8 cellular contexts compared by ENCODE assay signal in genomic region chr1:167219646-167220536, GRCh38. TPM values are rescaled to one million over a fixed set of nuclear protein-coding genes. Genes with fewer than 3 reads are reported as not detected.
DNase-seq lines count a peak whose midpoint lies in the region; ATAC-seq and TF ChIP-seq lines count a peak whose summit lies in the region.

No MANE protein-coding gene starts in this region.

- H3K36me3 ChIP-seq in esophagus (ENCODE audit: control insufficient read depth in 2 of 2, insufficient read depth in 2 of 2, low read length in 1 of 2) = no peaks in the 10 kb centered on the region
- no peaks in the 10 kb centered on the region for H3K36me3 ChIP-seq in mucosa of stomach (ENCODE audit: control insufficient read depth, insufficient read depth, low read length)

- H3K4me3 ChIP-seq in esophagus (ENCODE audit: low read depth in 1 of 2, low read length in 2 of 2) (peak overlapping the region; percentile 68 to 81), mucosa of stomach (ENCODE audit: low read length) (peak overlapping the region; percentile 86)

- DNase-seq in DMS153 (lab: John Stamatoyannopoulos, UW) (peak; percentile 95), OCI-M1 (lab: John Stamatoyannopoulos, UW) (peak; percentile 93), activated T-cell treated with anti-CD3 and anti-CD28 coated beads for 48 hours (ENCODE audit: low read depth) (peak; percentile 86)
- peak; percentile 67 to 75 for DNase-seq in stimulated activated CD8-positive, alpha-beta memory T cell treated with anti-CD3 and anti-CD28 coated beads, Interleukin-7, amount 100 ng/mL, for 1 hour (ENCODE audit: low read depth in 2 of 2)

- no peak for TF ChIP-seq RAD21 in Ishikawa (IDR thresholded peaks at IDR 0.05; ENCODE audit: low read depth)

- no peaks in the 10 kb centered on the region for H3K4me1 ChIP-seq in esophagus (ENCODE audit: control insufficient read depth in 2 of 2, insufficient read depth in 2 of 2, low read length in 1 of 2)
- H3K4me1 ChIP-seq in mucosa of stomach (ENCODE audit: control insufficient read depth, insufficient read depth, low read length) = peaks cover 4% of the 10 kb centered on the region

- H3K27me3 ChIP-seq in esophagus (ENCODE audit: control insufficient read depth in 1 of 2, insufficient read depth in 2 of 2, low read length in 2 of 2) = no peaks in the 10 kb centered on the region
- H3K27me3 ChIP-seq in mucosa of stomach (ENCODE audit: control insufficient read depth, insufficient read depth, low read length) = no peaks in the 10 kb centered on the region

- WGBS in esophagus, 2 donors = 0 to 1% methylated on average over 55 of the region's 55 CpGs

- H3K27ac ChIP-seq in esophagus (ENCODE audit: low read depth in 2 of 2, low read length in 1 of 2) = peak overlapping the region; percentile 93 to 98

- peak overlapping the region; percentile 90 for H3K9ac ChIP-seq in mucosa of stomach (ENCODE audit: low read length)

- no peak for TF ChIP-seq EP300 in Ishikawa (IDR thresholded peaks at IDR 0.05; ENCODE audit: borderline replicate concordance)

- ATAC-seq in GM21619 (IDR thresholded peaks at IDR 0.05; ENCODE audit: unreplicated experiment) = peak; percentile 31

- H3K9me3 ChIP-seq in esophagus (ENCODE audit: control insufficient read depth in 2 of 2, insufficient read depth in 1 of 2, low read depth in 1 of 2, low read length in 1 of 2) = no peaks in the 10 kb centered on the region
- H3K9me3 ChIP-seq in mucosa of stomach (ENCODE audit: control insufficient read depth, low read length) = no peaks in the 10 kb centered on the region

TF ChIP-seq in Ishikawa, 13 proteins besides CTCF, POLR2A, EP300 and RAD21:
- TF ChIP-seq TEAD4 (IDR thresholded peaks at IDR 0.05) = 0 out of 2 replicates have a peak, but pooled peaks have one; percentile 29
- TF ChIP-seq, protein P1, sequence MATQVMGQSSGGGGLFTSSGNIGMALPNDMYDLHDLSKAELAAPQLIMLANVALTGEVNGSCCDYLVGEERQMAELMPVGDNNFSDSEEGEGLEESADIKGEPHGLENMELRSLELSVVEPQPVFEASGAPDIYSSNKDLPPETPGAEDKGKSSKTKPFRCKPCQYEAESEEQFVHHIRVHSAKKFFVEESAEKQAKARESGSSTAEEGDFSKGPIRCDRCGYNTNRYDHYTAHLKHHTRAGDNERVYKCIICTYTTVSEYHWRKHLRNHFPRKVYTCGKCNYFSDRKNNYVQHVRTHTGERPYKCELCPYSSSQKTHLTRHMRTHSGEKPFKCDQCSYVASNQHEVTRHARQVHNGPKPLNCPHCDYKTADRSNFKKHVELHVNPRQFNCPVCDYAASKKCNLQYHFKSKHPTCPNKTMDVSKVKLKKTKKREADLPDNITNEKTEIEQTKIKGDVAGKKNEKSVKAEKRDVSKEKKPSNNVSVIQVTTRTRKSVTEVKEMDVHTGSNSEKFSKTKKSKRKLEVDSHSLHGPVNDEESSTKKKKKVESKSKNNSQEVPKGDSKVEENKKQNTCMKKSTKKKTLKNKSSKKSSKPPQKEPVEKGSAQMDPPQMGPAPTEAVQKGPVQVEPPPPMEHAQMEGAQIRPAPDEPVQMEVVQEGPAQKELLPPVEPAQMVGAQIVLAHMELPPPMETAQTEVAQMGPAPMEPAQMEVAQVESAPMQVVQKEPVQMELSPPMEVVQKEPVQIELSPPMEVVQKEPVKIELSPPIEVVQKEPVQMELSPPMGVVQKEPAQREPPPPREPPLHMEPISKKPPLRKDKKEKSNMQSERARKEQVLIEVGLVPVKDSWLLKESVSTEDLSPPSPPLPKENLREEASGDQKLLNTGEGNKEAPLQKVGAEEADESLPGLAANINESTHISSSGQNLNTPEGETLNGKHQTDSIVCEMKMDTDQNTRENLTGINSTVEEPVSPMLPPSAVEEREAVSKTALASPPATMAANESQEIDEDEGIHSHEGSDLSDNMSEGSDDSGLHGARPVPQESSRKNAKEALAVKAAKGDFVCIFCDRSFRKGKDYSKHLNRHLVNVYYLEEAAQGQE (IDR thresholded peaks at IDR 0.05; ENCODE audit: low read depth) = no peak
- TF ChIP-seq NFIC (IDR thresholded peaks at IDR 0.05) = 0 out of 2 replicates have a peak, but pooled peaks have one; percentile 34
- no peak for TF ChIP-seq CEBPB (IDR thresholded peaks at IDR 0.05)
- peak; percentile 52; the same call in 1 of the 2 replicates for TF ChIP-seq TCF12 (IDR thresholded peaks at IDR 0.05; ENCODE audit: low read depth)
- TF ChIP-seq YY1 (IDR thresholded peaks at IDR 0.05; ENCODE audit: low read depth) = peak; percentile 62; the same call in 1 of the 2 replicates
- peak; percentile 67 for TF ChIP-seq FOXM1 (IDR thresholded peaks at IDR 0.05; ENCODE audit: borderline replicate concordance, low read depth)
- TF ChIP-seq TAF1 (IDR thresholded peaks at IDR 0.05; ENCODE audit: low read depth) = peak; percentile 67
- peak; percentile 91 for TF ChIP-seq ZBTB7A (IDR thresholded peaks at IDR 0.05; ENCODE audit: low read depth)
- peak; percentile 39; the same call in 1 of the 2 replicates for TF ChIP-seq CREB1 (IDR thresholded peaks at IDR 0.05; ENCODE audit: low read depth)
- TF ChIP-seq, protein P2, sequence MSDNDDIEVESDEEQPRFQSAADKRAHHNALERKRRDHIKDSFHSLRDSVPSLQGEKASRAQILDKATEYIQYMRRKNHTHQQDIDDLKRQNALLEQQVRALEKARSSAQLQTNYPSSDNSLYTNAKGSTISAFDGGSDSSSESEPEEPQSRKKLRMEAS (IDR thresholded peaks at IDR 0.05) = peak; percentile 91
- TF ChIP-seq, protein P3, sequence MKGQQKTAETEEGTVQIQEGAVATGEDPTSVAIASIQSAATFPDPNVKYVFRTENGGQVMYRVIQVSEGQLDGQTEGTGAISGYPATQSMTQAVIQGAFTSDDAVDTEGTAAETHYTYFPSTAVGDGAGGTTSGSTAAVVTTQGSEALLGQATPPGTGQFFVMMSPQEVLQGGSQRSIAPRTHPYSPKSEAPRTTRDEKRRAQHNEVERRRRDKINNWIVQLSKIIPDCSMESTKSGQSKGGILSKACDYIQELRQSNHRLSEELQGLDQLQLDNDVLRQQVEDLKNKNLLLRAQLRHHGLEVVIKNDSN (IDR thresholded peaks at IDR 0.05) = no peak

RNA-seq across cellular contexts. Expression of gene POU2F1, which starts 0.8 kb away (rescaled TPM):
- 1 to 10 TPM; 1.3 to 1.5 TPM for polyA plus RNA-seq in esophagus

Comparison
In these comparisons a context has a peak if more than half of its experiments do, and no peak if none do; other contexts are left out.
1. Peak in every context shown above with its lines: DNase-seq, ATAC-seq, H3K4me3 ChIP-seq and H3K27ac ChIP-seq.